Comparison of ENCODE assay signal across 1 cellular context in genomic region chr5:123511648-123512605, GRCh38.
A peak's percentile ranks its signal among the peaks of the same experiment; 100 is the strongest.
TF ChIP-seq lines count a peak whose summit lies in the region.

TSS of gene CSNK1G3 (plus strand) at chr5:123512177. CDS start at chr5:123545664, 33,487 bp downstream.

TF ChIP-seq in K562, 482 proteins besides CTCF, POLR2A, EP300 and RAD21 (continued from another document and continues in another):
- TF ChIP-seq ATF4 (CRISPR knock-in tag; IDR thresholded peaks at IDR 0.05): no peak
- TF ChIP-seq ELF2 (CRISPR knock-in tag; IDR thresholded peaks at IDR 0.05): peak; percentile 71; the same call in 1 of the 2 replicates
- TF ChIP-seq E2F5 (CRISPR knock-in tag; IDR thresholded peaks at IDR 0.05): no peak
- TF ChIP-seq ZNF395 (CRISPR knock-in tag; IDR thresholded peaks at IDR 0.05): no peak; the same call in none of the 2 replicates
- TF ChIP-seq ZBTB7A (IDR thresholded peaks at IDR 0.05; ENCODE audit: borderline replicate concordance, control insufficient read depth, low read depth, low read length): peak; percentile 59; the same call in 1 of the 2 replicates
- no peak for TF ChIP-seq SRSF3 (IDR thresholded peaks at IDR 0.05; ENCODE audit: insufficient read depth, low read length)
- no peak for TF ChIP-seq CBFA2T2 (conservative IDR thresholded peaks at IDR 0.05)
- no peak for TF ChIP-seq TCF15 (CRISPR knock-in tag; IDR thresholded peaks at IDR 0.05)
- TF ChIP-seq ZNF408 (CRISPR knock-in tag; IDR thresholded peaks at IDR 0.05; ENCODE audit: low read depth): no peak
- no peak for TF ChIP-seq CHCHD3 (CRISPR knock-in tag; IDR thresholded peaks at IDR 0.05)
- no peak for TF ChIP-seq RBM25 (IDR thresholded peaks at IDR 0.05; ENCODE audit: low read depth, low read length, severe bottlenecking)
- no peak for TF ChIP-seq ZBTB26 (CRISPR knock-in tag; IDR thresholded peaks at IDR 0.05)
- TF ChIP-seq TFE3 (CRISPR knock-in tag; IDR thresholded peaks at IDR 0.05): no peak
- TF ChIP-seq ZNF431 (CRISPR knock-in tag; IDR thresholded peaks at IDR 0.05): no peak
- TF ChIP-seq ZNF41 (CRISPR knock-in tag; conservative IDR thresholded peaks at IDR 0.05): no peak
- TF ChIP-seq ZBTB8A (IDR thresholded peaks at IDR 0.05; ENCODE audit: partially characterized antibody): no peak
- no peak for TF ChIP-seq TGIF2 (CRISPR knock-in tag; IDR thresholded peaks at IDR 0.05)
- no peak for TF ChIP-seq ZNF644 (tag; IDR thresholded peaks at IDR 0.05; ENCODE audit: low read depth)
- no peak for TF ChIP-seq ZNF143 (CRISPR knock-in tag; IDR thresholded peaks at IDR 0.05)
- no peak for TF ChIP-seq ZNF668 (CRISPR knock-in tag; IDR thresholded peaks at IDR 0.05)
- 0 out of 2 replicates have a peak, but pooled peaks have one; percentile 18 for TF ChIP-seq ETS1 (conservative IDR thresholded peaks at IDR 0.05; ENCODE audit: control insufficient read depth, low read depth, low read length)
- no peak for TF ChIP-seq NUFIP1 (IDR thresholded peaks at IDR 0.05; ENCODE audit: partially characterized antibody)
- peak; percentile 88 for TF ChIP-seq RBFOX2 (IDR thresholded peaks at IDR 0.05; ENCODE audit: low read depth, low read length)
- no peak for TF ChIP-seq ZNF780A (CRISPR knock-in tag; IDR thresholded peaks at IDR 0.05)
- no peak for TF ChIP-seq ZKSCAN3 (CRISPR knock-in tag; IDR thresholded peaks at IDR 0.05)
- no peak for TF ChIP-seq KLF16 (IDR thresholded peaks at IDR 0.05)
- no peak for TF ChIP-seq ZNF77 (CRISPR knock-in tag; IDR thresholded peaks at IDR 0.05)
- no peak for TF ChIP-seq SMARCB1 (IDR thresholded peaks at IDR 0.05; ENCODE audit: insufficient read length, low read depth)
- TF ChIP-seq ZMIZ1 (IDR thresholded peaks at IDR 0.05; ENCODE audit: low read depth in 2 of 2, low read length in 2 of 2): peak in 1 of 2 experiments; percentile 15; a peak in 1 of 4 replicates
- TF ChIP-seq CREB3L1 (IDR thresholded peaks at IDR 0.05; ENCODE audit: borderline replicate concordance, low read depth): no peak
- no peak for TF ChIP-seq NFATC3 (IDR thresholded peaks at IDR 0.05)
- no peak for TF ChIP-seq ZC3H11A (IDR thresholded peaks at IDR 0.05; ENCODE audit: low read depth, low read length)
- TF ChIP-seq FOXA1 (IDR thresholded peaks at IDR 0.05; ENCODE audit: borderline replicate concordance): no peak
- no peak for TF ChIP-seq ZNF239 (CRISPR knock-in tag; IDR thresholded peaks at IDR 0.05)
- TF ChIP-seq TFAP4 (CRISPR knock-in tag; IDR thresholded peaks at IDR 0.05; ENCODE audit: borderline replicate concordance): peak; percentile 92
- TF ChIP-seq CBX1 (IDR thresholded peaks at IDR 0.05; ENCODE audit: low read depth): peak; percentile 38; the same call in 1 of the 2 replicates
- TF ChIP-seq IRF2 (CRISPR knock-in tag; IDR thresholded peaks at IDR 0.05): no peak
- TF ChIP-seq TEAD1 (CRISPR knock-in tag; IDR thresholded peaks at IDR 0.05): no peak
- no peak for TF ChIP-seq TRIM24 (IDR thresholded peaks at IDR 0.05)
- TF ChIP-seq ZNF384 (IDR thresholded peaks at IDR 0.05; ENCODE audit: low read depth, low read length): peak; percentile 93
- peak; percentile 53; the same call in 1 of the 2 replicates for TF ChIP-seq RREB1 (CRISPR knock-in tag; IDR thresholded peaks at IDR 0.05)
- peak; percentile 40; the same call in 1 of the 2 replicates for TF ChIP-seq CREB1 (IDR thresholded peaks at IDR 0.05)
- peak; percentile 69; the same call in 1 of the 2 replicates for TF ChIP-seq CREB1 (CRISPR knock-in tag; IDR thresholded peaks at IDR 0.05)
- TF ChIP-seq TCF7 (IDR thresholded peaks at IDR 0.05; ENCODE audit: borderline replicate concordance): no peak
- no peak for TF ChIP-seq HSF4 (CRISPR knock-in tag; IDR thresholded peaks at IDR 0.05; ENCODE audit: borderline replicate concordance)
